19 cellular contexts compared by ENCODE assay signal in the genomic region with DNA sequence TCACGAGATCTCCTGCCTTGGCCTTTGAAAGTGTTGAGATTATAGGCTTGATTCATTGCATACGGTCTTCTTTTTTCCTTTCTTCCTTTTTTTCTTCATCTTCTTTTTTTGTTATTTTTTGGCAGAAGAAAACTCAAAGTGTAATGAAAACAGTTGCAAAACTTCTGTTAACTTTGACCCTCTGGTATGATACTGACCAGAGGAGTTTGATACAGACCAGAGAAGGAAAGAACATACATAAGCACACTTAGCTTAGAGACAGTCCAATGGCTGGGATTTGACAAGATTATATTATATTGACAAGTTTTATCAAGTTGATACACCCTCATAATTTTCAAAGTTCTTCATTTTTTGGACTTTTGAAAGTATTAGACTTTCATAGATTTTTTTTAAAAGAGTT.
A peak's percentile ranks its signal among the peaks of the same experiment; 100 is the strongest.
DNase-seq lines count a peak whose midpoint lies in the region; ATAC-seq and TF ChIP-seq lines count a peak whose summit lies in the region.
"Had no signal": no experiment of that assay in that cellular context is flagged by ENCODE, and none has a peak within 500 bp of the region (broad histone marks: within the 10 kb centered on the region; RNA-seq: fewer than 3 reads in every experiment).

No MANE protein-coding gene starts in this region.

- H3K4me1 ChIP-seq in right atrium auricular region: peaks cover 0 to 11% of the 10 kb centered on the region in 2 donors
- H3K4me1 ChIP-seq in subcutaneous abdominal adipose tissue (ENCODE audit: control insufficient read depth in 5 of 5, insufficient read depth in 5 of 5, low read length in 5 of 5): peaks cover 0 to 12% (median 4%) of the 10 kb centered on the region in 5 donors
- H3K4me1 ChIP-seq: A549, BLaER1 had no signal

- H3K9me3 Mint-ChIP-seq in mesothelial cell of epicardium: no peaks in the 10 kb centered on the region
- H3K9me3 Mint-ChIP-seq: HFFc6 had no signal

- TF ChIP-seq CTCF in right atrium auricular region (IDR thresholded peaks at IDR 0.05) (no peak), choroid plexus epithelial cell (conservative IDR thresholded peaks at IDR 0.05; ENCODE audit: low read depth, low read length) (no peak), mesothelial cell of epicardium (IDR thresholded peaks at IDR 0.05; ENCODE audit: unreplicated experiment) (no peak), RWPE1 (conservative IDR thresholded peaks at IDR 0.05; ENCODE audit: low read depth) (no peak)

- H3K27ac ChIP-seq in right atrium auricular region (no peak overlapping the region), subcutaneous abdominal adipose tissue (ENCODE audit: low read depth, low read length) (peak overlapping the region; percentile 12), RWPE1 (no peak overlapping the region)
- H3K27ac ChIP-seq: 22Rv1, A549, BLaER1, HL-60 had no signal

- peak overlapping the region; percentile 76 for H3K27ac Mint-ChIP-seq in mesothelial cell of epicardium
- H3K27ac Mint-ChIP-seq: CD14-positive monocyte; CD4-positive, alpha-beta memory T cell; HFFc6 had no signal

- H3K36me3 Mint-ChIP-seq in mesothelial cell of epicardium: peaks cover 20% of the 10 kb centered on the region
- H3K36me3 Mint-ChIP-seq: CD14-positive monocyte; CD4-positive, alpha-beta memory T cell had no signal

- H3K36me3 ChIP-seq in right atrium auricular region (no peaks in the 10 kb centered on the region), subcutaneous abdominal adipose tissue (ENCODE audit: control insufficient read depth in 5 of 5, insufficient read depth in 5 of 5, low read length in 5 of 5) (peaks cover 0 to 6% (median 3%) of the 10 kb centered on the region in 5 donors)
- H3K36me3 ChIP-seq: BLaER1 had no signal

- intact Hi-C loops in Right ventricle myocardium inferior (cut with DNase I): no loop called here

- peak; percentile 42 for ATAC-seq in Right ventricle myocardium inferior
- no peak for ATAC-seq in GM19324 (IDR thresholded peaks at IDR 0.05; ENCODE audit: low FRiP score, unreplicated experiment)
- ATAC-seq: A549, HCT116 had no signal

- POLR2A ChIA-PET in RWPE1 (lab: Yijun Ruan, JAX; ENCODE audit: low non-redundant PET): no interaction called here

- no peak overlapping the region for H3K9ac ChIP-seq in subcutaneous abdominal adipose tissue (ENCODE audit: low read length in 5 of 5)
- H3K9ac ChIP-seq: BLaER1 had no signal

- H3K27me3 Mint-ChIP-seq in mesothelial cell of epicardium (ENCODE audit: low read depth): no peaks in the 10 kb centered on the region
- H3K27me3 Mint-ChIP-seq: CD4-positive, alpha-beta memory T cell had no signal

- H3K9me3 ChIP-seq in right atrium auricular region (no peaks in the 10 kb centered on the region), subcutaneous abdominal adipose tissue (ENCODE audit: control insufficient read depth in 5 of 5, low read length in 5 of 5) (no peaks in the 10 kb centered on the region)
- H3K9me3 ChIP-seq: A549, BLaER1 had no signal

- H3K4me3 ChIP-seq in right atrium auricular region (no peak overlapping the region), choroid plexus epithelial cell (ENCODE audit: low read depth, low read length) (no peak overlapping the region), subcutaneous abdominal adipose tissue (ENCODE audit: low read depth in 1 of 5, low read length in 5 of 5) (no peak overlapping the region)
- H3K4me3 ChIP-seq: A549, BLaER1 had no signal

- no peak overlapping the region for H3K4me3 Mint-ChIP-seq in mesothelial cell of epicardium
- H3K4me3 Mint-ChIP-seq: CD14-positive monocyte; CD4-positive, alpha-beta memory T cell; HFFc6 had no signal

- H3K27me3 ChIP-seq in right atrium auricular region: no peaks in the 10 kb centered on the region
- no peaks in the 10 kb centered on the region for H3K27me3 ChIP-seq in subcutaneous abdominal adipose tissue (ENCODE audit: control insufficient read depth in 5 of 5, insufficient read depth in 4 of 5, low read length in 5 of 5)
- H3K27me3 ChIP-seq: BLaER1 had no signal

- CTCF ChIA-PET in RWPE1 (lab: Yijun Ruan, JAX): interaction anchor here (0.7 kb wide), 1 partner anchor 182 kb away, joined by 6 read pairs; no protein-coding TSS in a partner anchor

- H3K4me1 Mint-ChIP-seq in mesothelial cell of epicardium: peaks cover 47% of the 10 kb centered on the region
- H3K4me1 Mint-ChIP-seq: CD14-positive monocyte; CD4-positive, alpha-beta memory T cell had no signal

- DNase-seq in Right ventricle myocardium inferior (ENCODE audit: missing footprints) (no peak), right atrium auricular region (ENCODE audit: low spot score) (no peak), choroid plexus epithelial cell (ENCODE audit: low read depth) (peak; percentile 32), mesothelial cell of epicardium (ENCODE audit: low spot score in 2 of 2, unreplicated experiment in 2 of 2) (no peak), RWPE1 (ENCODE audit: low spot score) (no peak)
- DNase-seq: CD4-positive, alpha-beta memory T cell; DMS79 treated with DMSO at 0.1 percent for 48 hours; GF-D8; GOT3; H7; HFFc6 had no signal
